In genomic region chr9:120891255-120891954, GRCh38 we compare ENCODE assay signal across 9 cellular contexts. TPM values are rescaled to one million over a fixed set of nuclear protein-coding genes. Genes with fewer than 3 reads are reported as not detected.
A peak's percentile ranks its signal among the peaks of the same experiment; 100 is the strongest.
DNase-seq lines count a peak whose midpoint lies in the region; ATAC-seq and TF ChIP-seq lines count a peak whose summit lies in the region.
"Had no signal": no experiment of that assay in that cellular context is flagged by ENCODE, and none has a peak within 500 bp of the region (broad histone marks: within the 10 kb centered on the region; RNA-seq: fewer than 3 reads in every experiment).

No MANE protein-coding gene starts in this region.

- CTCF ChIA-PET in CD4-positive, alpha-beta T cell (lab: Charles Lee) = interaction anchor here (0.6 to 4.1 kb wide), 9 partner anchors 13 to 90 kb away, joined by 3 to 23 read pairs (median 4); partner anchors contain the start of gene PHF19

- H3K27me3 Mint-ChIP-seq in CD4-positive, alpha-beta T cell = no peaks in the 10 kb centered on the region
- no peaks in the 10 kb centered on the region for H3K27me3 Mint-ChIP-seq in naive B cell

- no peaks in the 10 kb centered on the region for H3K36me3 Mint-ChIP-seq in CD4-positive, alpha-beta T cell (ENCODE audit: low read depth)
- no peaks in the 10 kb centered on the region for H3K36me3 Mint-ChIP-seq in naive B cell

- H3K9me3 Mint-ChIP-seq in CD4-positive, alpha-beta T cell = no peaks in the 10 kb centered on the region
- no peaks in the 10 kb centered on the region for H3K9me3 Mint-ChIP-seq in naive B cell

- H3K9me3 ChIP-seq in CD4-positive, alpha-beta T cell (ENCODE audit: control insufficient read depth, low read length) = no peaks in the 10 kb centered on the region

- peak overlapping the region; percentile 98 for H3K27ac Mint-ChIP-seq in CD4-positive, alpha-beta T cell
- peak overlapping the region in 2 of 6 donors; percentile 31 to 52 for H3K27ac Mint-ChIP-seq in naive B cell

- intact Hi-C loops in CD4-positive, alpha-beta T cell (cut with DNase I, micrococcal nuclease) = loop anchor here (2.0 to 5.0 kb wide), 2 partner anchors 36 to 45 kb away; partner anchors contain the start of gene TRAF1 (in 1 of the 2)

- TF ChIP-seq CTCF in CD4-positive, alpha-beta T cell (IDR thresholded peaks at IDR 0.05) = no peak

- DNase-seq in CD4-positive, alpha-beta T cell = peak in 9 of 10 experiments; percentile 60 to 82 (median 73)
- peak; percentile 39 for DNase-seq in RPMI7951 (ENCODE audit: low read depth)
- peak; percentile 40 for DNase-seq in activated T-helper 9 cell treated with anti-CD3 and anti-CD28 coated beads, Interleukin-2, amount 50 U/mL, for 16 hours (ENCODE audit: low read depth)
- no peak for DNase-seq in naive B cell
- DNase-seq in NCI-H1417 treated with DMSO at 0.1 percent for 48 hours (lab: John Stamatoyannopoulos, UW) = no peak
- DNase-seq in KG1 (lab: John Stamatoyannopoulos, UW) = no peak

- H3K27ac ChIP-seq in CD4-positive, alpha-beta T cell (ENCODE audit: low read depth, low read length) = peak overlapping the region; percentile 88
- H3K27ac ChIP-seq: SK-N-MC had no signal

- H3K27me3 ChIP-seq in CD4-positive, alpha-beta T cell (ENCODE audit: control insufficient read depth, insufficient read depth, low read length) = no peaks in the 10 kb centered on the region

- peak; percentile 67 for ATAC-seq in CD4-positive, alpha-beta T cell (ENCODE audit: poor library complexity)
- ATAC-seq in naive B cell (ENCODE audit: low read depth in 2 of 2) = no peak
- ATAC-seq in HG02759 (IDR thresholded peaks at IDR 0.05; ENCODE audit: unreplicated experiment) = no peak
- no peak for ATAC-seq in GM21360 (IDR thresholded peaks at IDR 0.05; ENCODE audit: unreplicated experiment)

- POLR2A ChIA-PET in CD4-positive, alpha-beta T cell (lab: Charles Lee) = interaction anchor here (0.6 to 36.2 kb wide), 13 partner anchors 8 to 311 kb away, joined by 3 to 1343 read pairs (median 21); partner anchors contain the start of genes FBXW2, PHF19, PSMD5 and TRAF1

- H3K4me3 Mint-ChIP-seq in CD4-positive, alpha-beta T cell = peak overlapping the region; percentile 69
- H3K4me3 Mint-ChIP-seq in naive B cell = peak overlapping the region in 5 of 8 donors; percentile 19 to 87 (median 56)

- peaks cover 69% of the 10 kb centered on the region for H3K4me1 Mint-ChIP-seq in CD4-positive, alpha-beta T cell (ENCODE audit: low read depth)
- H3K4me1 Mint-ChIP-seq in naive B cell = peaks cover 37 to 59% (median 47%) of the 10 kb centered on the region in 3 donors

RNA-seq across cellular contexts. Expression of gene PHF19, which starts 14.4 kb away (rescaled TPM):
- 10 to 100 TPM; 60.3 to 63.0 TPM for total RNA-seq in CD4-positive, alpha-beta T cell
- total RNA-seq in RPMI7951 (2014; rRNA removed; shearing (Covaris generic)) = 73.2 and 73.4 TPM in 2 replicates
- 1 to 10 TPM in 5 of 6 donors, under 1 TPM in 1; 0.26 to 5.4 (median 3.5) TPM for polyA plus RNA-seq in naive B cell (ENCODE audit: low read depth in 6 of 6)

RNA-seq across cellular contexts. Expression of gene TRAF1, which starts 35.2 kb away (rescaled TPM):
- total RNA-seq in CD4-positive, alpha-beta T cell = 10 to 100 TPM; 60.3 to 61.7 TPM
- 3.1 and 3.4 TPM in 2 replicates for total RNA-seq in RPMI7951 (2014; rRNA removed; shearing (Covaris generic))
- polyA plus RNA-seq in naive B cell (ENCODE audit: low read depth in 6 of 6) = under 1 TPM; 0.34 to 0.97 (median 0.72) TPM

RNA-seq across cellular contexts. Expression of gene PSMD5, which starts 48.7 kb away (rescaled TPM):
- 10 to 100 TPM; 35.4 to 44.3 TPM for total RNA-seq in CD4-positive, alpha-beta T cell
- 33.6 and 35.3 TPM in 2 replicates for total RNA-seq in RPMI7951 (2014; rRNA removed; shearing (Covaris generic))
- polyA plus RNA-seq in naive B cell (ENCODE audit: low read depth in 6 of 6) = 10 to 100 TPM in 5 of 6 donors, 1 to 10 TPM in 1; 3.6 to 22.8 (median 17.4) TPM

Comparison
In these comparisons a context has a peak if more than half of its experiments do, and no peak if none do; other contexts are left out.
1. DNase-seq: peak in CD4-positive, alpha-beta T cell (9 of 10), RPMI7951 (single experiment) and activated T-helper 9 cell treated with anti-CD3 and anti-CD28 coated beads, Interleukin-2, amount 50 U/mL, for 16 hours (single experiment); none in naive B cell (single experiment), NCI-H1417 treated with DMSO at 0.1 percent for 48 hours (single experiment) and KG1 (single experiment).
2. RNA of gene TRAF1, which starts 35.2 kb away (total RNA-seq): 60.3 to 61.7 TPM in CD4-positive, alpha-beta T cell; 3.1 to 3.4 TPM in RPMI7951; every median in the first group is over 10 times any median in the second.